16 cellular contexts compared by ENCODE assay signal in the genomic region with DNA sequence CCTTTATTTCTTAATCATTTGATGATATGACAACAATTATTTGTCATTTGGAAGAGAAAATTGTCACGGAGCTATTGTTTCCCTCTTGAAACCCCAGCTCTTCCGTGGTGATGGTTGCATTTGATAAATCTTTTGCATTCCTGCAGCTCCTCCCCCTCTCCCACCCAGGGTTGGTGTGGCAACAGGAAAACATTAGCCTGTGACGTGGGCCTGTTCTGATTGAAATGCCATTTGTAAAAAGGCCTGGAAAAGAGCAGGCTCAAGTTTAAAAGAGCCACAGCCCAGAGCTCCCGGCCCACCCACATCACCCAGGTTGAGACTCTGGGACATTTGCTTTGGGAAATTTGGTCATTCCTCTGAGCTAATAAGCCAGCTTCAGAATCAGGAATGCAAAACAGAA.
A peak's percentile ranks its signal among the peaks of the same experiment; 100 is the strongest.
DNase-seq lines count a peak whose midpoint lies in the region; ATAC-seq and TF ChIP-seq lines count a peak whose summit lies in the region.
"Had no signal": no experiment of that assay in that cellular context is flagged by ENCODE, and none has a peak within 500 bp of the region (broad histone marks: within the 10 kb centered on the region; RNA-seq: fewer than 3 reads in every experiment).

No MANE protein-coding gene starts in this region.

- peak overlapping the region; percentile 82 for H3K27ac ChIP-seq in smooth muscle cell (ENCODE audit: low read depth)
- H3K27ac ChIP-seq in ovary, result no peak overlapping the region
- H3K27ac ChIP-seq: 22Rv1, tibial artery had no signal

- DNase-seq in NCI-H1436 (lab: John Stamatoyannopoulos, UW) (peak; percentile 91), NCI-H1436 treated with DMSO at 0.1 percent for 48 hours (lab: John Stamatoyannopoulos, UW) (no peak), choroid plexus epithelial cell (ENCODE audit: low read depth) (peak; percentile 79), lower leg skin (ENCODE audit: low spot score in 2 of 2) (peak; percentile 48 to 86), smooth muscle cell (lab: John Stamatoyannopoulos, UW; ENCODE audit: unreplicated experiment) (no peak), NCI-H1092 (lab: John Stamatoyannopoulos, UW) (no peak), ovary (no peak)
- DNase-seq: activated CD4-positive, alpha-beta T cell treated with anti-CD3 and anti-CD28 coated beads for 4 hours; KG1; mucosa of descending colon; NCI-H187 treated with DMSO at 0.1 percent for 48 hours; T-helper 1 cell had no signal

- H3K36me3 ChIP-seq in smooth muscle cell (ENCODE audit: low read depth), result no peaks in the 10 kb centered on the region
- H3K36me3 ChIP-seq in ovary, result no peaks in the 10 kb centered on the region
- H3K36me3 ChIP-seq: tibial artery had no signal

- intact Hi-C loops in lower leg skin (cut with DNase I; ENCODE audit: low total_unique reads), result no loop called here
- intact Hi-C loops in ovary (cut with DNase I), result no loop called here

- no peak for ATAC-seq in HG02973 (IDR thresholded peaks at IDR 0.05; ENCODE audit: unreplicated experiment)
- ATAC-seq: mucosa of descending colon had no signal

- H3K4me3 ChIP-seq in choroid plexus epithelial cell (ENCODE audit: low read depth, low read length) (no peak overlapping the region), lower leg skin (ENCODE audit: low read depth, poor library complexity, severe bottlenecking) (no peak overlapping the region), smooth muscle cell (no peak overlapping the region), ovary (no peak overlapping the region)
- H3K4me3 ChIP-seq: mucosa of descending colon, skin epidermis, tibial artery had no signal

- H3K27me3 ChIP-seq in smooth muscle cell (ENCODE audit: low read depth) (no peaks in the 10 kb centered on the region), ovary (no peaks in the 10 kb centered on the region)
- H3K27me3 ChIP-seq: tibial artery had no signal

- H3K9me3 ChIP-seq in smooth muscle cell (replicated peaks; ENCODE audit: low read depth), result no peaks in the 10 kb centered on the region
- no peaks in the 10 kb centered on the region for H3K9me3 ChIP-seq in ovary
- H3K9me3 ChIP-seq: mucosa of descending colon, tibial artery had no signal

- no peaks in the 10 kb centered on the region for H4K20me1 ChIP-seq in smooth muscle cell (ENCODE audit: low read depth)

- H3F3A ChIP-seq in smooth muscle cell (ENCODE audit: low read depth), result no peaks in the 10 kb centered on the region

- H3K4me2 ChIP-seq in smooth muscle cell, result peak overlapping the region; percentile 22

- peak overlapping the region; percentile 52 for H2AFZ ChIP-seq in smooth muscle cell (ENCODE audit: low read depth)

- TF ChIP-seq EP300 in ovary (IDR thresholded peaks at IDR 0.05), result no peak

- 57 to 61% methylated on average over 4 of the region's 4 CpGs for WGBS in lower leg skin, 2 donors
- WGBS in smooth muscle cell (ENCODE audit: low lambda C conversion rate), result 19% methylated on average over 4 of the region's 4 CpGs
- WGBS in ovary, 3 donors, result 14 to 32% (median 28%) methylated on average over 4 of the region's 4 CpGs

- TF ChIP-seq CTCF in choroid plexus epithelial cell (conservative IDR thresholded peaks at IDR 0.05; ENCODE audit: low read depth, low read length) (no peak), lower leg skin (IDR thresholded peaks at IDR 0.05) (no peak), smooth muscle cell (IDR thresholded peaks at IDR 0.05; ENCODE audit: borderline replicate concordance, insufficient read depth, poor library complexity, severe bottlenecking) (no peak), ovary (IDR thresholded peaks at IDR 0.05) (no peak)

- peaks cover 8% of the 10 kb centered on the region for H3K4me1 ChIP-seq in smooth muscle cell (ENCODE audit: low read depth)
- no peaks in the 10 kb centered on the region for H3K4me1 ChIP-seq in ovary (ENCODE audit: insufficient read depth)
- H3K4me1 ChIP-seq: tibial artery had no signal

- TF ChIP-seq POLR2A in lower leg skin (IDR thresholded peaks at IDR 0.05), result no peak
- no peak for TF ChIP-seq POLR2A in ovary (IDR thresholded peaks at IDR 0.05)

- H3K79me2 ChIP-seq in smooth muscle cell (ENCODE audit: low read depth), result no peaks in the 10 kb centered on the region

- peak overlapping the region; percentile 76 for H3K9ac ChIP-seq in smooth muscle cell (ENCODE audit: low read depth)

Comparison
In these comparisons a context has a peak if more than half of its experiments do, and no peak if none do; other contexts are left out.
1. DNase-seq: peak in NCI-H1436 (single experiment), choroid plexus epithelial cell (single experiment) and lower leg skin (2 of 2); none in NCI-H1436 treated with DMSO at 0.1 percent for 48 hours (single experiment), smooth muscle cell (single experiment), NCI-H1092 (single experiment) and ovary (0 of 5).